20 cellular contexts compared by ENCODE assay signal in the genomic region with DNA sequence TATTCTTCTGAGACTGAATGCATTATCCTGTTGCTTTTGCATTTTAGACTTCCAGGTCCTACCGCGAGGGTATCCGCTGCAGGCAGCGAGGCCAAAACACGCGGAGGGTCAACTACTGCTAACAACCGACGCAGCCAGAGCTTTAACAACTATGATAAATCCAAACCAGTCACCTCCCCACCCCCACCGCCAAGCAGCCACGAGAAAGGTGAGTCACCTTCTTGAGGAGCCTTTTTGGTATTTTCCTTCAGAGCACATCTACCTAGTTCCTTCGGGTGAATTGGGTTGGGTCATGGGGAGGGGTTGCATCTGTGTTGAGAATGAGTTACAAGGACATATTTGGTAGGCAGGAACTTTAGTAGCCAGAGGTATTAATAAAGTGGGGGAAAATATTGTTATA.
A peak's percentile ranks its signal among the peaks of the same experiment; 100 is the strongest.
DNase-seq lines count a peak whose midpoint lies in the region; ATAC-seq, FAIRE-seq and TF ChIP-seq lines count a peak whose summit lies in the region.
"Had no signal": no experiment of that assay in that cellular context is flagged by ENCODE, and none has a peak within 500 bp of the region (broad histone marks: within the 10 kb centered on the region; RNA-seq: fewer than 3 reads in every experiment).

No MANE protein-coding gene starts in this region.

- no peak for TF ChIP-seq RAD21 in A549 (conservative IDR thresholded peaks at IDR 0.05 in 1 of 2, IDR thresholded peaks at IDR 0.05 in 1 of 2)

- no peaks in the 10 kb centered on the region for H3K4me1 ChIP-seq in A549

- H3K27me3 Mint-ChIP-seq in HFFc6 (ENCODE audit: insufficient read depth) = peaks cover 2% of the 10 kb centered on the region; the same call in 1 of the 2 replicates
- peaks cover 9% of the 10 kb centered on the region for H3K27me3 Mint-ChIP-seq in activated naive CD4-positive, alpha-beta T cell treated with anti-CD3 and anti-CD28 coated beads for 36 hours (ENCODE audit: low read depth)
- H3K27me3 Mint-ChIP-seq: activated CD4-positive, alpha-beta T cell treated with anti-CD3 and anti-CD28 coated beads, Interleukin-2, amount 10 ng/mL, durations not matched to agents 7 days and 5 days had no signal

- POLR2A ChIA-PET in A549 (lab: Yijun Ruan, JAX) = no interaction called here

- ATAC-seq in A549 = no peak
- ATAC-seq in HG02798 (IDR thresholded peaks at IDR 0.05; ENCODE audit: poor library complexity, unreplicated experiment) = no peak
- ATAC-seq in GM18505 (IDR thresholded peaks at IDR 0.05; ENCODE audit: unreplicated experiment) = no peak
- ATAC-seq: K562 had no signal

- H3K4me2 ChIP-seq in A549 = no peak overlapping the region

- H3K4me3 ChIP-seq in A549 (no peak overlapping the region), brain microvascular endothelial cell (ENCODE audit: low read depth, low read length) (no peak overlapping the region)
- H3K4me3 ChIP-seq: K562, SJCRH30 had no signal

- H3K9me3 ChIP-seq in A549 = no peaks in the 10 kb centered on the region
- H3K9me3 ChIP-seq: neutrophil, SJCRH30 had no signal

- H3K27me3 ChIP-seq in brain microvascular endothelial cell (replicated peaks) = no peaks in the 10 kb centered on the region
- H3K27me3 ChIP-seq: SJCRH30 had no signal

- peak overlapping the region; percentile 14; the same call in 1 of the 2 replicates for H3K27ac Mint-ChIP-seq in HFFc6
- H3K27ac Mint-ChIP-seq in activated naive CD4-positive, alpha-beta T cell treated with anti-CD3 and anti-CD28 coated beads for 36 hours = no peak overlapping the region
- H3K27ac Mint-ChIP-seq: activated CD4-positive, alpha-beta T cell treated with anti-CD3 and anti-CD28 coated beads, Interleukin-2, amount 10 ng/mL, durations not matched to agents 7 days and 5 days had no signal

- TF ChIP-seq CTCF in A549 (IDR thresholded peaks at IDR 0.05) = no peak
- no peak for TF ChIP-seq CTCF in HFFc6 (IDR thresholded peaks at IDR 0.05)
- no peak for TF ChIP-seq CTCF in brain microvascular endothelial cell (IDR thresholded peaks at IDR 0.05; ENCODE audit: low read depth, low read length, missing control alignments)

- WGBS in A549 (ENCODE audit: missing lambda C conversion rate) = 79% methylated on average over 11 of the region's 11 CpGs

- H3K4me1 Mint-ChIP-seq in HFFc6 (ENCODE audit: low read depth) = peaks cover 50% of the 10 kb centered on the region
- no peaks in the 10 kb centered on the region for H3K4me1 Mint-ChIP-seq in activated naive CD4-positive, alpha-beta T cell treated with anti-CD3 and anti-CD28 coated beads for 36 hours (ENCODE audit: low read depth)
- H3K4me1 Mint-ChIP-seq: activated CD4-positive, alpha-beta T cell treated with anti-CD3 and anti-CD28 coated beads, Interleukin-2, amount 10 ng/mL, durations not matched to agents 7 days and 5 days; central memory CD8-positive, alpha-beta T cell had no signal

- H3K9me3 Mint-ChIP-seq in HFFc6 = no peaks in the 10 kb centered on the region
- H3K9me3 Mint-ChIP-seq in activated naive CD4-positive, alpha-beta T cell treated with anti-CD3 and anti-CD28 coated beads for 36 hours = no peaks in the 10 kb centered on the region
- H3K9me3 Mint-ChIP-seq: activated CD4-positive, alpha-beta T cell treated with anti-CD3 and anti-CD28 coated beads, Interleukin-2, amount 10 ng/mL, durations not matched to agents 7 days and 5 days; central memory CD8-positive, alpha-beta T cell had no signal

- H3K27ac ChIP-seq in A549 (no peak overlapping the region), brain microvascular endothelial cell (peak overlapping the region; percentile 84)
- H3K27ac ChIP-seq: C4-2B, neutrophil, SJCRH30 had no signal

- H3K36me3 Mint-ChIP-seq in HFFc6 (ENCODE audit: low read depth) = peaks cover 56% of the 10 kb centered on the region
- no peaks in the 10 kb centered on the region for H3K36me3 Mint-ChIP-seq in activated naive CD4-positive, alpha-beta T cell treated with anti-CD3 and anti-CD28 coated beads for 36 hours (ENCODE audit: low read depth)

- CTCF ChIA-PET in A549 (lab: Yijun Ruan, JAX) = interaction anchor here (0.7 to 2.1 kb wide), 3 partner anchors 12 to 1666 kb away, joined by 3 to 13 read pairs (median 3); no protein-coding TSS in a partner anchor
- CTCF ChIA-PET in activated naive CD4-positive, alpha-beta T cell treated with anti-CD3 and anti-CD28 coated beads for 36 hours (lab: Charles Lee) = interaction anchor here (0.6 kb wide), 1 partner anchor 822 kb away, joined by 11 read pairs; no protein-coding TSS in a partner anchor

- no peak overlapping the region for H3K4me3 Mint-ChIP-seq in HFFc6
- H3K4me3 Mint-ChIP-seq in activated naive CD4-positive, alpha-beta T cell treated with anti-CD3 and anti-CD28 coated beads for 36 hours = no peak overlapping the region
- H3K4me3 Mint-ChIP-seq: activated CD4-positive, alpha-beta T cell treated with anti-CD3 and anti-CD28 coated beads, Interleukin-2, amount 10 ng/mL, durations not matched to agents 7 days and 5 days; central memory CD8-positive, alpha-beta T cell had no signal

- no peak for FAIRE-seq in A549 (lab: Jason Lieb, UNC)
- FAIRE-seq: K562 had no signal

- peaks cover 5% of the 10 kb centered on the region for H3K36me3 ChIP-seq in brain microvascular endothelial cell (replicated peaks)
- H3K36me3 ChIP-seq: neutrophil had no signal

- intact Hi-C loops in activated naive CD4-positive, alpha-beta T cell treated with anti-CD3 and anti-CD28 coated beads for 36 hours (cut with micrococcal nuclease) = no loop called here

- in situ Hi-C loops in brain microvascular endothelial cell (cut with HindIII; ENCODE audit: low pct_ligation_motif_present, low sequenced_read_pairs) = loop anchor here (25.0 kb wide), 1 partner anchor 330 kb away; no protein-coding TSS in a partner anchor

- TF ChIP-seq POLR2A in A549 (IDR thresholded peaks at IDR 0.05; ENCODE audit: low read length) (no peak), GM18505 (IDR thresholded peaks at IDR 0.05; ENCODE audit: borderline replicate concordance, extremely low read depth, insufficient read depth, insufficient read length) (no peak)

- DNase-seq in A549 (ENCODE audit: low read depth in 1 of 2, low spot score in 1 of 2) = peak in 1 of 2 experiments; percentile 7
- DNase-seq in HFFc6 = no peak
- DNase-seq in brain microvascular endothelial cell = peak; percentile 61
- peak; percentile 69 for DNase-seq in islet precursor cell
- DNase-seq in NCI-H345 (lab: John Stamatoyannopoulos, UW) = no peak
- DNase-seq in activated naive CD4-positive, alpha-beta T cell treated with anti-CD3 and anti-CD28 coated beads for 36 hours = no peak
- DNase-seq: activated CD4-positive, alpha-beta T cell treated with anti-CD3 and anti-CD28 coated beads, Interleukin-2, amount 10 ng/mL, durations not matched to agents 7 days and 5 days; activated effector memory CD4-positive, alpha-beta T cell treated with anti-CD3 and anti-CD28 coated beads, Interleukin-2, amount 50 U/mL, for 16 hours; effector CD4-positive, alpha-beta T cell; MV-4-11; NCI-H1694 treated with DMSO at 0.1 percent for 48 hours; NCI-H774; SJCRH30; T-helper 1 cell had no signal

- no peak for TF ChIP-seq EP300 in A549 (IDR thresholded peaks at IDR 0.05)

TF ChIP-seq in A549, 52 proteins besides CTCF, POLR2A, EP300 and RAD21:
- TF ChIP-seq FOSL2 (IDR thresholded peaks at IDR 0.05) (no peak), FOSL2 (CRISPR knock-in tag; IDR thresholded peaks at IDR 0.05) (0 out of 2 replicates have a peak, but pooled peaks have one; percentile 23)
- TF ChIP-seq, protein P1, sequence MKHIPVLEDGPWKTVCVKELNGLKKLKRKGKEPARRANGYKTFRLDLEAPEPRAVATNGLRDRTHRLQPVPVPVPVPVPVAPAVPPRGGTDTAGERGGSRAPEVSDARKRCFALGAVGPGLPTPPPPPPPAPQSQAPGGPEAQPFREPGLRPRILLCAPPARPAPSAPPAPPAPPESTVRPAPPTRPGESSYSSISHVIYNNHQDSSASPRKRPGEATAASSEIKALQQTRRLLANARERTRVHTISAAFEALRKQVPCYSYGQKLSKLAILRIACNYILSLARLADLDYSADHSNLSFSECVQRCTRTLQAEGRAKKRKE (CRISPR knock-in tag; IDR thresholded peaks at IDR 0.05; ENCODE audit: low read depth) = no peak

Comparison
In these comparisons a context has a peak if more than half of its experiments do, and no peak if none do; other contexts are left out.
1. DNase-seq: peak in brain microvascular endothelial cell (single experiment) and islet precursor cell (single experiment); none in HFFc6 (single experiment), NCI-H345 (single experiment) and activated naive CD4-positive, alpha-beta T cell treated with anti-CD3 and anti-CD28 coated beads for 36 hours (single experiment).